In the genomic region with DNA sequence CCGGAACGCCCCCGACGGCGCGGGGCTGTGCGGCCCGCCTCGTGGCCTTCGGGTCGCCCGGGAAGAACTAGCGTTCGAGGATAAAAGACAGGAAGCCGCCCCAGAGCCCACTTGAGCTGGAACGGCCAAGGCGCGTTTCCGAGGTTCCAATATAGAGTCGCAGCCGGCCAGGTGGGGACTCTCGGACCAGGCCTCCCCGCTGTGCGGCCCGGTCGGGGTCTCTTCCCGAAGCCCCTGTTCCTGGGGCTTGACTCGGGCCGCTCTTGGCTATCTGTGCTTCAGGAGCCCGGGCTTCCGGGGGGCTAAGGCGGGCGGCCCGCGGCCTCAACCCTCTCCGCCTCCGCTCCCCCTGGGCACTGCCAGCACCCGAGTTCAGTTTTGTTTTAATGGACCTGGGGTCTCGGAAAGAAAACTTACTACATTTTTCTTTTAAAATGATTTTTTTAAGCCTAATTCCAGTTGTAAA, we compare ENCODE assay signal across 1 cellular context.
TF ChIP-seq lines count a peak whose summit lies in the region.

No MANE protein-coding gene starts in this region.

TF ChIP-seq in K562, 482 proteins besides CTCF, POLR2A, EP300 and RAD21 (continued from another document and continues in another):
- no peak for TF ChIP-seq PRMT5 (CRISPR knock-in tag; IDR thresholded peaks at IDR 0.05)
- no peak for TF ChIP-seq NRF1 (conservative IDR thresholded peaks at IDR 0.05 in 1 of 2, IDR thresholded peaks at IDR 0.05 in 1 of 2)
- no peak for TF ChIP-seq FUS (optimal IDR thresholded peaks at IDR 0.05; ENCODE audit: low read depth, low read length)
- no peak for TF ChIP-seq PTRF (tag; IDR thresholded peaks at IDR 0.05)
- no peak for TF ChIP-seq ZKSCAN1 (IDR thresholded peaks at IDR 0.05; ENCODE audit: low read depth, low read length)
- TF ChIP-seq HLTF (IDR thresholded peaks at IDR 0.05) = no peak
- no peak for TF ChIP-seq NR1H2 (CRISPR knock-in tag; IDR thresholded peaks at IDR 0.05)
- TF ChIP-seq NCOA6 (IDR thresholded peaks at IDR 0.05) = peak; percentile 86
- no peak for TF ChIP-seq CEBPB (tag; IDR thresholded peaks at IDR 0.05)
- TF ChIP-seq NFIX (CRISPR knock-in tag; IDR thresholded peaks at IDR 0.05; ENCODE audit: low read depth) = no peak
- no peak for TF ChIP-seq CCNT2 (IDR thresholded peaks at IDR 0.05; ENCODE audit: borderline replicate concordance, extremely low read depth, insufficient read length, low read depth, low read length)
- TF ChIP-seq TCF7L2 (IDR thresholded peaks at IDR 0.05; ENCODE audit: low read depth, low read length) = no peak
- TF ChIP-seq, protein P1, sequence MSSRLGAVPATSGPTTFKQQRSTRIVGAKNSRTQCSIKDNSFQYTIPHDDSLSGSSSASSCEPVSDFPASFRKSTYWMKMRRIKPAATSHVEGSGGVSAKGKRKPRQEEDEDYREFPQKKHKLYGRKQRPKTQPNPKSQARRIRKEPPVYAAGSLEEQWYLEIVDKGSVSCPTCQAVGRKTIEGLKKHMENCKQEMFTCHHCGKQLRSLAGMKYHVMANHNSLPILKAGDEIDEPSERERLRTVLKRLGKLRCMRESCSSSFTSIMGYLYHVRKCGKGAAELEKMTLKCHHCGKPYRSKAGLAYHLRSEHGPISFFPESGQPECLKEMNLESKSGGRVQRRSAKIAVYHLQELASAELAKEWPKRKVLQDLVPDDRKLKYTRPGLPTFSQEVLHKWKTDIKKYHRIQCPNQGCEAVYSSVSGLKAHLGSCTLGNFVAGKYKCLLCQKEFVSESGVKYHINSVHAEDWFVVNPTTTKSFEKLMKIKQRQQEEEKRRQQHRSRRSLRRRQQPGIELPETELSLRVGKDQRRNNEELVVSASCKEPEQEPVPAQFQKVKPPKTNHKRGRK (tag; IDR thresholded peaks at IDR 0.05) = no peak
- TF ChIP-seq, protein P2, sequence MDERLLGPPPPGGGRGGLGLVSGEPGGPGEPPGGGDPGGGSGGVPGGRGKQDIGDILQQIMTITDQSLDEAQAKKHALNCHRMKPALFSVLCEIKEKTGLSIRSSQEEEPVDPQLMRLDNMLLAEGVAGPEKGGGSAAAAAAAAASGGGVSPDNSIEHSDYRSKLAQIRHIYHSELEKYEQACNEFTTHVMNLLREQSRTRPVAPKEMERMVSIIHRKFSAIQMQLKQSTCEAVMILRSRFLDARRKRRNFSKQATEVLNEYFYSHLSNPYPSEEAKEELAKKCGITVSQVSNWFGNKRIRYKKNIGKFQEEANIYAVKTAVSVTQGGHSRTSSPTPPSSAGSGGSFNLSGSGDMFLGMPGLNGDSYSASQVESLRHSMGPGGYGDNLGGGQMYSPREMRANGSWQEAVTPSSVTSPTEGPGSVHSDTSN (CRISPR knock-in tag; IDR thresholded peaks at IDR 0.05; ENCODE audit: low read depth) = no peak
- TF ChIP-seq, protein P2 (tag; conservative IDR thresholded peaks at IDR 0.05; ENCODE audit: low read depth) = no peak
- TF ChIP-seq HNRNPLL (IDR thresholded peaks at IDR 0.05; ENCODE audit: low read depth, low read length, poor library complexity, severe bottlenecking) = no peak
- TF ChIP-seq ARNT (IDR thresholded peaks at IDR 0.05) = no peak
- TF ChIP-seq, protein P3, sequence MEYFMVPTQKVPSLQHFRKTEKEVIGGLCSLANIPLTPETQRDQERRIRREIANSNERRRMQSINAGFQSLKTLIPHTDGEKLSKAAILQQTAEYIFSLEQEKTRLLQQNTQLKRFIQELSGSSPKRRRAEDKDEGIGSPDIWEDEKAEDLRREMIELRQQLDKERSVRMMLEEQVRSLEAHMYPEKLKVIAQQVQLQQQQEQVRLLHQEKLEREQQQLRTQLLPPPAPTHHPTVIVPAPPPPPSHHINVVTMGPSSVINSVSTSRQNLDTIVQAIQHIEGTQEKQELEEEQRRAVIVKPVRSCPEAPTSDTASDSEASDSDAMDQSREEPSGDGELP (CRISPR knock-in tag; IDR thresholded peaks at IDR 0.05; ENCODE audit: borderline replicate concordance) = no peak
- TF ChIP-seq BRF1 (IDR thresholded peaks at IDR 0.05; ENCODE audit: borderline replicate concordance, extremely low read depth, insufficient read length) = no peak
- TF ChIP-seq HIVEP1 (CRISPR knock-in tag; IDR thresholded peaks at IDR 0.05) = no peak
- no peak; the same call in 1 of the 2 replicates for TF ChIP-seq KLF13 (tag; IDR thresholded peaks at IDR 0.05; ENCODE audit: borderline replicate concordance, low read depth)
- no peak for TF ChIP-seq TEAD4 (IDR thresholded peaks at IDR 0.05; ENCODE audit: low read length)
- TF ChIP-seq TEAD4 (CRISPR knock-in tag; IDR thresholded peaks at IDR 0.05; ENCODE audit: borderline replicate concordance) = no peak
- TF ChIP-seq, protein P4, sequence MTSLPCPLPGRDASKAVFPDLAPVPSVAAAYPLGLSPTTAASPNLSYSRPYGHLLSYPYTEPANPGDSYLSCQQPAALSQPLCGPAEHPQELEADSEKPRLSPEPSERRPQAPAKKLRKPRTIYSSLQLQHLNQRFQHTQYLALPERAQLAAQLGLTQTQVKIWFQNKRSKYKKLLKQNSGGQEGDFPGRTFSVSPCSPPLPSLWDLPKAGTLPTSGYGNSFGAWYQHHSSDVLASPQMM (CRISPR knock-in tag; IDR thresholded peaks at IDR 0.05) = no peak
- TF ChIP-seq, protein P5, sequence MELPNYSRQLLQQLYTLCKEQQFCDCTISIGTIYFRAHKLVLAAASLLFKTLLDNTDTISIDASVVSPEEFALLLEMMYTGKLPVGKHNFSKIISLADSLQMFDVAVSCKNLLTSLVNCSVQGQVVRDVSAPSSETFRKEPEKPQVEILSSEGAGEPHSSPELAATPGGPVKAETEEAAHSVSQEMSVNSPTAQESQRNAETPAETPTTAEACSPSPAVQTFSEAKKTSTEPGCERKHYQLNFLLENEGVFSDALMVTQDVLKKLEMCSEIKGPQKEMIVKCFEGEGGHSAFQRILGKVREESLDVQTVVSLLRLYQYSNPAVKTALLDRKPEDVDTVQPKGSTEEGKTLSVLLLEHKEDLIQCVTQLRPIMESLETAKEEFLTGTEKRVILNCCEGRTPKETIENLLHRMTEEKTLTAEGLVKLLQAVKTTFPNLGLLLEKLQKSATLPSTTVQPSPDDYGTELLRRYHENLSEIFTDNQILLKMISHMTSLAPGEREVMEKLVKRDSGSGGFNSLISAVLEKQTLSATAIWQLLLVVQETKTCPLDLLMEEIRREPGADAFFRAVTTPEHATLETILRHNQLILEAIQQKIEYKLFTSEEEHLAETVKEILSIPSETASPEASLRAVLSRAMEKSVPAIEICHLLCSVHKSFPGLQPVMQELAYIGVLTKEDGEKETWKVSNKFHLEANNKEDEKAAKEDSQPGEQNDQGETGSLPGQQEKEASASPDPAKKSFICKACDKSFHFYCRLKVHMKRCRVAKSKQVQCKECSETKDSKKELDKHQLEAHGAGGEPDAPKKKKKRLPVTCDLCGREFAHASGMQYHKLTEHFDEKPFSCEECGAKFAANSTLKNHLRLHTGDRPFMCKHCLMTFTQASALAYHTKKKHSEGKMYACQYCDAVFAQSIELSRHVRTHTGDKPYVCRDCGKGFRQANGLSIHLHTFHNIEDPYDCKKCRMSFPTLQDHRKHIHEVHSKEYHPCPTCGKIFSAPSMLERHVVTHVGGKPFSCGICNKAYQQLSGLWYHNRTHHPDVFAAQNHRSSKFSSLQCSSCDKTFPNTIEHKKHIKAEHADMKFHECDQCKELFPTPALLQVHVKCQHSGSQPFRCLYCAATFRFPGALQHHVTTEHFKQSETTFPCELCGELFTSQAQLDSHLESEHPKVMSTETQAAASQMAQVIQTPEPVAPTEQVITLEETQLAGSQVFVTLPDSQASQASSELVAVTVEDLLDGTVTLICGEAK (IDR thresholded peaks at IDR 0.05) = no peak
- TF ChIP-seq, protein P5 (CRISPR knock-in tag; IDR thresholded peaks at IDR 0.05) = no peak
- TF ChIP-seq ZNF551 (CRISPR knock-in tag; IDR thresholded peaks at IDR 0.05) = no peak
- no peak for TF ChIP-seq ASH1L (IDR thresholded peaks at IDR 0.05; ENCODE audit: borderline replicate concordance, low read depth, partially characterized antibody)
- no peak for TF ChIP-seq PHB2 (IDR thresholded peaks at IDR 0.05; ENCODE audit: low read depth)
- TF ChIP-seq, protein P6, sequence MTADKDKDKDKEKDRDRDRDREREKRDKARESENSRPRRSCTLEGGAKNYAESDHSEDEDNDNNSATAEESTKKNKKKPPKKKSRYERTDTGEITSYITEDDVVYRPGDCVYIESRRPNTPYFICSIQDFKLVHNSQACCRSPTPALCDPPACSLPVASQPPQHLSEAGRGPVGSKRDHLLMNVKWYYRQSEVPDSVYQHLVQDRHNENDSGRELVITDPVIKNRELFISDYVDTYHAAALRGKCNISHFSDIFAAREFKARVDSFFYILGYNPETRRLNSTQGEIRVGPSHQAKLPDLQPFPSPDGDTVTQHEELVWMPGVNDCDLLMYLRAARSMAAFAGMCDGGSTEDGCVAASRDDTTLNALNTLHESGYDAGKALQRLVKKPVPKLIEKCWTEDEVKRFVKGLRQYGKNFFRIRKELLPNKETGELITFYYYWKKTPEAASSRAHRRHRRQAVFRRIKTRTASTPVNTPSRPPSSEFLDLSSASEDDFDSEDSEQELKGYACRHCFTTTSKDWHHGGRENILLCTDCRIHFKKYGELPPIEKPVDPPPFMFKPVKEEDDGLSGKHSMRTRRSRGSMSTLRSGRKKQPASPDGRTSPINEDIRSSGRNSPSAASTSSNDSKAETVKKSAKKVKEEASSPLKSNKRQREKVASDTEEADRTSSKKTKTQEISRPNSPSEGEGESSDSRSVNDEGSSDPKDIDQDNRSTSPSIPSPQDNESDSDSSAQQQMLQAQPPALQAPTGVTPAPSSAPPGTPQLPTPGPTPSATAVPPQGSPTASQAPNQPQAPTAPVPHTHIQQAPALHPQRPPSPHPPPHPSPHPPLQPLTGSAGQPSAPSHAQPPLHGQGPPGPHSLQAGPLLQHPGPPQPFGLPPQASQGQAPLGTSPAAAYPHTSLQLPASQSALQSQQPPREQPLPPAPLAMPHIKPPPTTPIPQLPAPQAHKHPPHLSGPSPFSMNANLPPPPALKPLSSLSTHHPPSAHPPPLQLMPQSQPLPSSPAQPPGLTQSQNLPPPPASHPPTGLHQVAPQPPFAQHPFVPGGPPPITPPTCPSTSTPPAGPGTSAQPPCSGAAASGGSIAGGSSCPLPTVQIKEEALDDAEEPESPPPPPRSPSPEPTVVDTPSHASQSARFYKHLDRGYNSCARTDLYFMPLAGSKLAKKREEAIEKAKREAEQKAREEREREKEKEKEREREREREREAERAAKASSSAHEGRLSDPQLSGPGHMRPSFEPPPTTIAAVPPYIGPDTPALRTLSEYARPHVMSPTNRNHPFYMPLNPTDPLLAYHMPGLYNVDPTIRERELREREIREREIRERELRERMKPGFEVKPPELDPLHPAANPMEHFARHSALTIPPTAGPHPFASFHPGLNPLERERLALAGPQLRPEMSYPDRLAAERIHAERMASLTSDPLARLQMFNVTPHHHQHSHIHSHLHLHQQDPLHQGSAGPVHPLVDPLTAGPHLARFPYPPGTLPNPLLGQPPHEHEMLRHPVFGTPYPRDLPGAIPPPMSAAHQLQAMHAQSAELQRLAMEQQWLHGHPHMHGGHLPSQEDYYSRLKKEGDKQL (CRISPR knock-in tag; IDR thresholded peaks at IDR 0.05; ENCODE audit: borderline replicate concordance) = no peak
- no peak for TF ChIP-seq ZNF143 (CRISPR knock-in tag; IDR thresholded peaks at IDR 0.05)
- peak; percentile 94 for TF ChIP-seq SMAD4 (CRISPR knock-in tag; conservative IDR thresholded peaks at IDR 0.05)
- no peak for TF ChIP-seq CAMTA2 (CRISPR knock-in tag; conservative IDR thresholded peaks at IDR 0.05)
- no peak; the same call in 1 of the 2 replicates for TF ChIP-seq STAG1 (CRISPR knock-in tag; IDR thresholded peaks at IDR 0.05; ENCODE audit: borderline replicate concordance)
- no peak for TF ChIP-seq KAT8 (IDR thresholded peaks at IDR 0.05; ENCODE audit: low read depth)
- no peak for TF ChIP-seq FOXK1 (CRISPR knock-in tag; IDR thresholded peaks at IDR 0.05; ENCODE audit: borderline replicate concordance)
- peak; percentile 2; the same call in 1 of the 2 replicates for TF ChIP-seq POLR2AphosphoS5 (IDR thresholded peaks at IDR 0.05; ENCODE audit: control insufficient read depth, insufficient read depth, low read depth, low read length)
- TF ChIP-seq ETV1 (tag; conservative IDR thresholded peaks at IDR 0.05; ENCODE audit: low read depth) = 0 out of 2 replicates have a peak, but pooled peaks have one; percentile 6
- TF ChIP-seq, protein P7, sequence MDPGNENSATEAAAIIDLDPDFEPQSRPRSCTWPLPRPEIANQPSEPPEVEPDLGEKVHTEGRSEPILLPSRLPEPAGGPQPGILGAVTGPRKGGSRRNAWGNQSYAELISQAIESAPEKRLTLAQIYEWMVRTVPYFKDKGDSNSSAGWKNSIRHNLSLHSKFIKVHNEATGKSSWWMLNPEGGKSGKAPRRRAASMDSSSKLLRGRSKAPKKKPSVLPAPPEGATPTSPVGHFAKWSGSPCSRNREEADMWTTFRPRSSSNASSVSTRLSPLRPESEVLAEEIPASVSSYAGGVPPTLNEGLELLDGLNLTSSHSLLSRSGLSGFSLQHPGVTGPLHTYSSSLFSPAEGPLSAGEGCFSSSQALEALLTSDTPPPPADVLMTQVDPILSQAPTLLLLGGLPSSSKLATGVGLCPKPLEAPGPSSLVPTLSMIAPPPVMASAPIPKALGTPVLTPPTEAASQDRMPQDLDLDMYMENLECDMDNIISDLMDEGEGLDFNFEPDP (CRISPR knock-in tag; IDR thresholded peaks at IDR 0.05) = no peak
- no peak for TF ChIP-seq ZFX (CRISPR knock-in tag; IDR thresholded peaks at IDR 0.05)
